Comparison of ENCODE assay signal across 1 cellular context in genomic region chr13:75533866-75534265, GRCh38.
TF ChIP-seq lines count a peak whose summit lies in the region.

No MANE protein-coding gene starts in this region.

TF ChIP-seq in GM12878, 131 proteins besides CTCF, POLR2A, EP300 and RAD21:
- TF ChIP-seq RCOR1 (conservative IDR thresholded peaks at IDR 0.05; ENCODE audit: low read depth, low read length) (no peak), MYB (IDR thresholded peaks at IDR 0.05; ENCODE audit: borderline replicate concordance, low read depth, low read length) (no peak), ZNF622 (IDR thresholded peaks at IDR 0.05) (no peak), NKRF (conservative IDR thresholded peaks at IDR 0.05) (no peak), NR2C2 (IDR thresholded peaks at IDR 0.05; ENCODE audit: borderline replicate concordance, control insufficient read depth, insufficient read length, low read depth) (no peak), SKIL (IDR thresholded peaks at IDR 0.05; ENCODE audit: low read depth, poor library complexity, severe bottlenecking) (no peak), SIN3A (IDR thresholded peaks at IDR 0.05; ENCODE audit: low read depth, low read length) (no peak)
